ENCODE assay signal across 17 cellular contexts in the genomic region with DNA sequence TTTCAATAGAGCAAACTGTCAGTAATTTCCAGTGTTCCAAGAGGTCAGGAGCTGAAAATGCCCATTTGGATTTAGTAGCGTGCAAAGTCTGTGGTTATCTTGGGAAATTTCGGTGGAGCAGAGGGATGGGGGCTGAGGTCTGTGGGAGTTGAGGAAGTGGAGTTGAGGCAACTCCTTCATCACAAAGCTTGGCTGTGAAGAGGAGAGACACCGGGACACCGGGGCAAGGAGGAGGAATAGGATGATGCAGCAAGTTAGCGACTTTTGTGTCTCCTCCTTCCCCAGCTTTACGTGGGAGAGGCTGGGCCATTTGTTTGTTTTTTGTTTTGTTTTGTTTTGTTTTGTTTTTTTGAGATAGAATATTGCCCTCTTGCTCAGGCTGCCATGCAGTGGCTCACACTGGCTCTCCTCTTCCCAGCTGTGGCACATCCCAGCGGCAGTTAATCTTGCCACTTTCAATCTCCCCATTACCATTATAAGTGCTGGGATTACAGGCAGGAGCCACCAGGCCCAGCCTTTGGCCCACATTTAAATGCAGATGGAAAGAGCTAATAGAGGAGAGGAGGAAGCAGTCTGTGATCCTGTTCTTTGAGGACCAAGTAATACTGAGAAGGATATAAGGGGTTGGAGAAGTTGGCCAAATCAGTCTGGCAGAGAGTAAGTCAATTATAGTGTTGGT. TPM values are rescaled to one million over a fixed set of nuclear protein-coding genes. Genes with fewer than 3 reads are reported as not detected.
DNase-seq lines count a peak whose midpoint lies in the region; ATAC-seq and TF ChIP-seq lines count a peak whose summit lies in the region.
"Had no signal": no experiment of that assay in that cellular context is flagged by ENCODE, and none has a peak within 500 bp of the region (broad histone marks: within the 10 kb centered on the region; RNA-seq: fewer than 3 reads in every experiment).

No MANE protein-coding gene starts in this region.

- H3K27me3 ChIP-seq in upper lobe of right lung (no peaks in the 10 kb centered on the region), heart right ventricle (no peaks in the 10 kb centered on the region)
- H3K27me3 ChIP-seq: testis had no signal

- H3K27me3 Mint-ChIP-seq in effector memory CD8-positive, alpha-beta T cell: no peaks in the 10 kb centered on the region

- H3K4me1 ChIP-seq in upper lobe of right lung: peaks cover 8% of the 10 kb centered on the region
- peaks cover 0 to 48% (median 30%) of the 10 kb centered on the region in 9 donors for H3K4me1 ChIP-seq in heart right ventricle

- TF ChIP-seq CTCF in upper lobe of right lung (IDR thresholded peaks at IDR 0.05) (no peak), heart right ventricle (IDR thresholded peaks at IDR 0.05) (no peak)

- peaks cover 2% of the 10 kb centered on the region; the same call in 1 of the 2 replicates for H3K36me3 ChIP-seq in SK-N-MC (ENCODE audit: insufficient read depth, low read length)
- H3K36me3 ChIP-seq in upper lobe of right lung: no peaks in the 10 kb centered on the region
- no peaks in the 10 kb centered on the region for H3K36me3 ChIP-seq in heart right ventricle

- H3K9me3 Mint-ChIP-seq in activated naive CD4-positive, alpha-beta T cell treated with anti-CD3 and anti-CD28 coated beads, Interleukin-2, amount 50 U/mL, for 72 hours: peaks cover 0 to 9% of the 10 kb centered on the region in 2 donors
- no peaks in the 10 kb centered on the region for H3K9me3 Mint-ChIP-seq in effector memory CD8-positive, alpha-beta T cell
- H3K9me3 Mint-ChIP-seq: activated naive CD4-positive, alpha-beta T cell treated with anti-CD3 and anti-CD28 coated beads for 36 hours had no signal

- DNase-seq in activated naive CD4-positive, alpha-beta T cell treated with anti-CD3 and anti-CD28 coated beads, Interleukin-2, amount 50 U/mL, for 72 hours (ENCODE audit: low spot score in 2 of 2): no peak
- no peak for DNase-seq in activated naive CD4-positive, alpha-beta T cell treated with anti-CD3 and anti-CD28 coated beads, Interleukin-2, amount 50 U/mL, for 16 hours
- DNase-seq in SK-N-MC (ENCODE audit: low read depth, low spot score) (no peak), upper lobe of right lung (no peak), NCI-H748 treated with DMSO at 0.1 percent for 48 hours (lab: John Stamatoyannopoulos, UW) (no peak), heart right ventricle (no peak)
- no peak for DNase-seq in effector memory CD8-positive, alpha-beta T cell
- DNase-seq: activated naive CD4-positive, alpha-beta T cell treated with anti-CD3 and anti-CD28 coated beads for 36 hours; GOT3; Karpas-422; NCI-H1092 treated with DMSO at 0.1 percent for 48 hours; NCI-H2081 treated with DMSO at 0.1 percent for 48 hours; NCI-H510A; right cardiac atrium; testis had no signal

- H3K9me3 ChIP-seq in SK-N-MC (ENCODE audit: low read depth, low read length) (no peaks in the 10 kb centered on the region), upper lobe of right lung (no peaks in the 10 kb centered on the region), heart right ventricle (no peaks in the 10 kb centered on the region)
- H3K9me3 ChIP-seq: testis had no signal

- H3K27ac ChIP-seq in SK-N-MC (0 out of 2 replicates have a peak overlapping the region, but pooled peaks have one; percentile 10), upper lobe of right lung (no peak overlapping the region), heart right ventricle (peak overlapping the region in 1 of 10 donors; percentile 2)
- H3K27ac ChIP-seq: testis had no signal

- intact Hi-C loops in upper lobe of right lung (cut with DNase I) (no loop called here), heart right ventricle (cut with DNase I) (no loop called here)

- H3K4me1 Mint-ChIP-seq in effector memory CD8-positive, alpha-beta T cell (ENCODE audit: low read depth in 2 of 2): peaks cover 17 to 52% of the 10 kb centered on the region in 2 donors

- H3K27ac Mint-ChIP-seq in activated naive CD4-positive, alpha-beta T cell treated with anti-CD3 and anti-CD28 coated beads, Interleukin-2, amount 50 U/mL, for 72 hours: peak overlapping the region; percentile 8 to 59
- H3K27ac Mint-ChIP-seq in effector memory CD8-positive, alpha-beta T cell: peak overlapping the region; percentile 1 to 41
- H3K27ac Mint-ChIP-seq: activated naive CD4-positive, alpha-beta T cell treated with anti-CD3 and anti-CD28 coated beads for 36 hours had no signal

- WGBS in heart right ventricle, 2 donors: 76 to 83% methylated on average over 7 of the region's 7 CpGs

- H3K4me3 Mint-ChIP-seq in effector memory CD8-positive, alpha-beta T cell: no peak overlapping the region
- H3K4me3 Mint-ChIP-seq: activated naive CD4-positive, alpha-beta T cell treated with anti-CD3 and anti-CD28 coated beads for 36 hours; brain had no signal

- ATAC-seq in activated naive CD4-positive, alpha-beta T cell treated with anti-CD3 and anti-CD28 coated beads, Interleukin-2, amount 50 U/mL, for 72 hours: no peak
- no peak for ATAC-seq in effector memory CD8-positive, alpha-beta T cell (replicated peaks)
- ATAC-seq in upper lobe of right lung (peak; percentile 21), heart right ventricle (no peak)
- ATAC-seq: right cardiac atrium had no signal

- no peak overlapping the region for H3K9ac ChIP-seq in SK-N-MC (ENCODE audit: insufficient read length)

- H3K36me3 Mint-ChIP-seq in activated naive CD4-positive, alpha-beta T cell treated with anti-CD3 and anti-CD28 coated beads, Interleukin-2, amount 50 U/mL, for 72 hours: peaks cover 4 to 27% of the 10 kb centered on the region in 2 donors
- peaks cover 3% of the 10 kb centered on the region for H3K36me3 Mint-ChIP-seq in effector memory CD8-positive, alpha-beta T cell (ENCODE audit: insufficient read depth)

- H3K4me3 ChIP-seq in SK-N-MC: no peak overlapping the region
- no peak overlapping the region for H3K4me3 ChIP-seq in upper lobe of right lung
- H3K4me3 ChIP-seq in heart right ventricle: no peak overlapping the region
- H3K4me3 ChIP-seq: lung, testis had no signal

RNA-seq across cellular contexts. Expression of gene CRTC3, which starts 47.1 kb away (rescaled TPM):
- 10 to 100 TPM; 41.8 to 58.1 TPM for total RNA-seq in activated naive CD4-positive, alpha-beta T cell treated with anti-CD3 and anti-CD28 coated beads, Interleukin-2, amount 50 U/mL, for 72 hours
- total RNA-seq in upper lobe of right lung (49.0 TPM), heart right ventricle (10 to 100 TPM; 25.1 to 34.9 (median 29.4) TPM)
- 10 to 100 TPM; 11.5 to 12.8 TPM for polyA plus RNA-seq in heart right ventricle
